Comparison of ENCODE assay signal across 8 cellular contexts in genomic region chr6:27694547-27694874, GRCh38.
DNase-seq lines count a peak whose midpoint lies in the region; ATAC-seq and TF ChIP-seq lines count a peak whose summit lies in the region.

No MANE protein-coding gene starts in this region.

- H3K27ac Mint-ChIP-seq in T-helper 2 cell treated with Interferon-gamma antibody and Interleukin-4, amounts not matched to agents 5 μg/mL and 100 μg/mL, for 36 hours: peak overlapping the region; percentile 81

- intact Hi-C loops in spleen (cut with DNase I; ENCODE audit: low total_unique reads): no loop called here

- peaks cover 5% of the 10 kb centered on the region for H3K27me3 Mint-ChIP-seq in T-helper 2 cell treated with Interferon-gamma antibody and Interleukin-4, amounts not matched to agents 5 μg/mL and 100 μg/mL, for 36 hours (ENCODE audit: low read depth)

- H3K27me3 ChIP-seq in spleen (replicated peaks in 1 of 7): peaks cover 0 to 22% (median 0%) of the 10 kb centered on the region in 7 donors

- H3K9me3 ChIP-seq in spleen: no peaks in the 10 kb centered on the region

- 41 to 53% (median 51%) methylated on average over 7 of the region's 7 CpGs for WGBS in spleen, 5 donors

- H3K27ac ChIP-seq in spleen: peak overlapping the region in 2 of 8 donors; percentile 55 to 59

- peak overlapping the region; percentile 59 for H3K4me3 ChIP-seq in fibroblast of pulmonary artery (replicated peaks; ENCODE audit: low read depth, low read length)
- H3K4me3 ChIP-seq in spleen: peak overlapping the region; percentile 45 to 74 (median 51)

- peaks cover 0 to 17% (median 2%) of the 10 kb centered on the region in 6 donors for H3K4me1 ChIP-seq in spleen

- peak overlapping the region; percentile 89 for H3K4me3 Mint-ChIP-seq in T-helper 2 cell treated with Interferon-gamma antibody and Interleukin-4, amounts not matched to agents 5 μg/mL and 100 μg/mL, for 36 hours

- H3K36me3 ChIP-seq in spleen: no peaks in the 10 kb centered on the region

- no peak for TF ChIP-seq POLR2A in spleen (IDR thresholded peaks at IDR 0.05)

- peaks cover 16% of the 10 kb centered on the region for H3K4me1 Mint-ChIP-seq in T-helper 2 cell treated with Interferon-gamma antibody and Interleukin-4, amounts not matched to agents 5 μg/mL and 100 μg/mL, for 36 hours (ENCODE audit: low read depth)

- H3K9me3 Mint-ChIP-seq in T-helper 2 cell treated with Interferon-gamma antibody and Interleukin-4, amounts not matched to agents 5 μg/mL and 100 μg/mL, for 36 hours: peaks cover 6% of the 10 kb centered on the region

- H3K36me3 Mint-ChIP-seq in T-helper 2 cell treated with Interferon-gamma antibody and Interleukin-4, amounts not matched to agents 5 μg/mL and 100 μg/mL, for 36 hours (ENCODE audit: low read depth): peaks cover 6% of the 10 kb centered on the region

- ATAC-seq in SK-N-SH treated with all-trans-retinoic acid at 6 μM for 48 hours: peak; percentile 37
- no peak for ATAC-seq in GM19452 (IDR thresholded peaks at IDR 0.05; ENCODE audit: unreplicated experiment)
- no peak for ATAC-seq in HG02642 (IDR thresholded peaks at IDR 0.05; ENCODE audit: poor library complexity, unreplicated experiment)

- no peak for DNase-seq in T-helper 2 cell treated with Interferon-gamma antibody and Interleukin-4, amounts not matched to agents 5 μg/mL and 100 μg/mL, for 36 hours (ENCODE audit: low spot score)
- DNase-seq in T-helper 2 cell (no peak), fibroblast of pulmonary artery (ENCODE audit: low read depth) (no peak), spleen (no peak), nucleus accumbens (lab: John Stamatoyannopoulos, UW) (no peak)

- TF ChIP-seq CTCF in fibroblast of pulmonary artery (IDR thresholded peaks at IDR 0.05; ENCODE audit: low read length, missing control alignments) (no peak), spleen (IDR thresholded peaks at IDR 0.05 in 8 of 11, conservative IDR thresholded peaks at IDR 0.05 in 3 of 11) (no peak)

TF ChIP-seq in SK-N-SH treated with all-trans-retinoic acid at 6 μM for 48 hours, 23 proteins besides CTCF, POLR2A, EP300 and RAD21:
- no peak for TF ChIP-seq BACH2 (CRISPR knock-in tag; IDR thresholded peaks at IDR 0.05; ENCODE audit: borderline replicate concordance)
- TF ChIP-seq SNAI2 (CRISPR knock-in tag; IDR thresholded peaks at IDR 0.05): no peak
- TF ChIP-seq TSHZ2 (CRISPR knock-in tag; IDR thresholded peaks at IDR 0.05): no peak
- no peak for TF ChIP-seq ISL1 (CRISPR knock-in tag; IDR thresholded peaks at IDR 0.05)
- TF ChIP-seq CSRNP3 (CRISPR knock-in tag; IDR thresholded peaks at IDR 0.05): no peak
- no peak for TF ChIP-seq PATZ1 (CRISPR knock-in tag; IDR thresholded peaks at IDR 0.05; ENCODE audit: borderline replicate concordance)
- TF ChIP-seq CSDC2 (CRISPR knock-in tag; IDR thresholded peaks at IDR 0.05): no peak
- TF ChIP-seq OSR1 (CRISPR knock-in tag; IDR thresholded peaks at IDR 0.05): no peak
- TF ChIP-seq ZFP3 (CRISPR knock-in tag; IDR thresholded peaks at IDR 0.05): no peak
- no peak for TF ChIP-seq ZFP30 (CRISPR knock-in tag; IDR thresholded peaks at IDR 0.05)
- TF ChIP-seq ZNF565 (CRISPR knock-in tag; conservative IDR thresholded peaks at IDR 0.05; ENCODE audit: low read depth): no peak
- no peak for TF ChIP-seq ZC3H10 (CRISPR knock-in tag; IDR thresholded peaks at IDR 0.05)
- no peak for TF ChIP-seq PPARA (CRISPR knock-in tag; IDR thresholded peaks at IDR 0.05; ENCODE audit: borderline replicate concordance)
- TF ChIP-seq GLIS3 (CRISPR knock-in tag; IDR thresholded peaks at IDR 0.05): no peak
- no peak for TF ChIP-seq ZNF8 (CRISPR knock-in tag; IDR thresholded peaks at IDR 0.05)
